ENCODE assay signal across 1 cellular context in genomic region chr12:56361487-56362129, GRCh38.
A peak's percentile ranks its signal among the peaks of the same experiment; 100 is the strongest.
TF ChIP-seq lines count a peak whose summit lies in the region.

No MANE protein-coding gene starts in this region.

TF ChIP-seq in HepG2, 621 proteins besides CTCF, POLR2A, EP300 and RAD21 (continues in another document):
- TF ChIP-seq ZMYM4 (CRISPR knock-in tag; IDR thresholded peaks at IDR 0.05) (peak; percentile 14; the same call in 1 of the 2 replicates), ZNF687 (CRISPR knock-in tag; IDR thresholded peaks at IDR 0.05) (peak; percentile 88), ZNF713 (CRISPR knock-in tag; IDR thresholded peaks at IDR 0.05) (0 out of 2 replicates have a peak, but pooled peaks have one; percentile 41), CENPT (CRISPR knock-in tag; IDR thresholded peaks at IDR 0.05; ENCODE audit: low read depth) (no peak), STAG1 (CRISPR knock-in tag; IDR thresholded peaks at IDR 0.05) (peak; percentile 36), TMF1 (CRISPR knock-in tag; IDR thresholded peaks at IDR 0.05; ENCODE audit: low read depth) (no peak), KLF13 (CRISPR knock-in tag; IDR thresholded peaks at IDR 0.05) (no peak), SAP130 (CRISPR knock-in tag; IDR thresholded peaks at IDR 0.05; ENCODE audit: low read depth) (peak; percentile 51; the same call in 1 of the 2 replicates), ZBTB7B (CRISPR knock-in tag; IDR thresholded peaks at IDR 0.05) (peak; percentile 58; the same call in 1 of the 2 replicates), AKAP8 (CRISPR knock-in tag; IDR thresholded peaks at IDR 0.05) (no peak), ZNF580 (CRISPR knock-in tag; IDR thresholded peaks at IDR 0.05; ENCODE audit: borderline replicate concordance, low read depth) (peak; percentile 35; the same call in 1 of the 2 replicates), ZBTB42 (CRISPR knock-in tag; IDR thresholded peaks at IDR 0.05) (no peak), MEIS1 (CRISPR knock-in tag; IDR thresholded peaks at IDR 0.05; ENCODE audit: borderline replicate concordance) (peak; percentile 47; the same call in 1 of the 2 replicates), ZNF430 (CRISPR knock-in tag; IDR thresholded peaks at IDR 0.05) (peak; percentile 68; the same call in 1 of the 2 replicates), ZSCAN20 (CRISPR knock-in tag; IDR thresholded peaks at IDR 0.05; ENCODE audit: borderline replicate concordance) (no peak), ZNF83 (CRISPR knock-in tag; IDR thresholded peaks at IDR 0.05; ENCODE audit: borderline replicate concordance) (0 out of 2 replicates have a peak, but pooled peaks have one; percentile 4), THAP9 (CRISPR knock-in tag; IDR thresholded peaks at IDR 0.05; ENCODE audit: borderline replicate concordance) (no peak), ZNF556 (CRISPR knock-in tag; IDR thresholded peaks at IDR 0.05; ENCODE audit: borderline replicate concordance) (0 out of 2 replicates have a peak, but pooled peaks have one; percentile 47), HDAC1 (CRISPR knock-in tag; IDR thresholded peaks at IDR 0.05) (0 out of 2 replicates have a peak, but pooled peaks have one; percentile 25), KAT7 (CRISPR knock-in tag; IDR thresholded peaks at IDR 0.05; ENCODE audit: borderline replicate concordance) (peak; percentile 2; the same call in 1 of the 2 replicates), GLMP (CRISPR knock-in tag; IDR thresholded peaks at IDR 0.05; ENCODE audit: borderline replicate concordance) (no peak; the same call in 1 of the 2 replicates), ZNF513 (CRISPR knock-in tag; conservative IDR thresholded peaks at IDR 0.05) (no peak), YEATS2 (CRISPR knock-in tag; IDR thresholded peaks at IDR 0.05; ENCODE audit: borderline replicate concordance) (peak; percentile 21; the same call in 1 of the 2 replicates), ZNF891 (CRISPR knock-in tag; IDR thresholded peaks at IDR 0.05) (no peak), E2F1 (CRISPR knock-in tag; IDR thresholded peaks at IDR 0.05) (no peak), REPIN1 (CRISPR knock-in tag; IDR thresholded peaks at IDR 0.05; ENCODE audit: borderline replicate concordance, low read depth) (no peak), DDIT3 (CRISPR knock-in tag; IDR thresholded peaks at IDR 0.05) (no peak), ZNF512B (CRISPR knock-in tag; IDR thresholded peaks at IDR 0.05; ENCODE audit: borderline replicate concordance) (no peak), ATAD3A (CRISPR knock-in tag; IDR thresholded peaks at IDR 0.05) (no peak), MXD3 (CRISPR knock-in tag; IDR thresholded peaks at IDR 0.05) (no peak), RBM22 (optimal IDR thresholded peaks at IDR 0.05; ENCODE audit: low read length) (no peak), HNF1B (CRISPR knock-in tag; IDR thresholded peaks at IDR 0.05) (peak; percentile 20; the same call in 1 of the 2 replicates), PRDM4 (CRISPR knock-in tag; IDR thresholded peaks at IDR 0.05; ENCODE audit: borderline replicate concordance) (no peak), PCBP2 (optimal IDR thresholded peaks at IDR 0.05; ENCODE audit: low read depth, low read length, poor library complexity, severe bottlenecking) (no peak)
